In genomic region chr3:104219046-104219445, GRCh38 we compare ENCODE assay signal across 5 cellular contexts.
A peak's percentile ranks its signal among the peaks of the same experiment; 100 is the strongest.
DNase-seq lines count a peak whose midpoint lies in the region; ATAC-seq and TF ChIP-seq lines count a peak whose summit lies in the region.
"Not testable (repeated sequence)": the region's sequence is repeated elsewhere in the genome, so short reads cannot be mapped to it uniquely, and the experiment has no call there.

No MANE protein-coding gene starts in this region.

- not testable (repeated sequence) for H3K4me1 ChIP-seq in foreskin keratinocyte

- DNase-seq in NCI-H2171 (lab: John Stamatoyannopoulos, UW) = peak; percentile 6
- DNase-seq in NCI-H524 (lab: John Stamatoyannopoulos, UW) = peak; percentile 94 to 95
- DNase-seq in NCI-H69 (lab: John Stamatoyannopoulos, UW) = peak; percentile 72
- peak; percentile 79 for DNase-seq in NCI-H82 treated with DMSO at 0.1 percent for 48 hours (lab: John Stamatoyannopoulos, UW; ENCODE audit: unreplicated experiment)
- not testable (repeated sequence) for DNase-seq in foreskin keratinocyte

- not testable (repeated sequence) for H3K27me3 ChIP-seq in foreskin keratinocyte

- peak; percentile 19 for ATAC-seq in foreskin keratinocyte

- not testable (repeated sequence) for TF ChIP-seq CTCF in foreskin keratinocyte (conservative IDR thresholded peaks at IDR 0.05)

- H3K27ac ChIP-seq in foreskin keratinocyte = not testable (repeated sequence)
